In the genomic region with DNA sequence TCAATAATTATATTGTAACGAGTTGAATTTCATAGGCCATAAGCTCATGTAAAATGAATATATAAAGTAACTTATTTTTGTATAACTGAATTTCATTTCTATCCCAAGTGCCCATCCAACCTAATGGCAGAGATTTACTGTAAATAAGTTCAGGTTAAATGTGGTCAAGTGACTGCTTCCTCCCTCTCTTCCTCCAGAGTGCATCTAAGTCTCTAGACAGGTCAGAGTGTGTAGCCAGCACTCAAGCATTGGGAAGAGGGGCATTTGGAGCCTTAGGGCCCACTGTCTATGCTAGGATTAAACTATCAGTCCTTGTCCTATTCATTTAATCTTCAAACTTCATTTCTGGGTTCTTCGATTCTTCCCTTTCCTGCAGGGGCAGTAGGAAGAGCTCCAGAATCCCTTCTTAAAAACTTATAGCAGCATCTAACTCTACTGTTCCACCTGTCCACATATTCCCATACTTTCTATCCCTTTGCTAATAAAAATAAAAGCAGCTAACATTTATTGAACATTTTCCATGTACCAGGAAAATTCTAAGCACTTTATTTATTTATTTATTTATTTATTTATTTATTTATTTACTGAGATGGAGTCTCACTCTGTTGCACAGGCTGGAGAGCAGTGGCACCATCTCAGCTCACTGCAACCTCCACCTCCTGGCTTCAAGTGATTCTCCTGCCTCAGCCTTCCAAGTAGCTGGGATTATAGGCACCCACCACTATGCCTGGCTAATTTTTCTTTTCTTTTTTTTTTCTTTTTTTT, we compare ENCODE assay signal across 1 cellular context.
TF ChIP-seq lines count a peak whose summit lies in the region.

No MANE protein-coding gene starts in this region.

TF ChIP-seq in HEK293, 187 proteins besides CTCF, POLR2A, EP300 and RAD21 (continued from another document and continues in another):
- TF ChIP-seq PRDM2 (tag by site-specific recombination; IDR thresholded peaks at IDR 0.05; ENCODE audit: borderline replicate concordance): no peak
- no peak for TF ChIP-seq ZNF530 (tag by site-specific recombination; IDR thresholded peaks at IDR 0.05; ENCODE audit: low read depth)
- TF ChIP-seq ZNF274 (IDR thresholded peaks at IDR 0.05; ENCODE audit: low read length): no peak
- TF ChIP-seq ZNF274 (tag by site-specific recombination; IDR thresholded peaks at IDR 0.05; ENCODE audit: borderline replicate concordance): no peak
- no peak for TF ChIP-seq ZSCAN23 (tag by site-specific recombination; IDR thresholded peaks at IDR 0.05)
- TF ChIP-seq ZNF302 (tag by site-specific recombination; IDR thresholded peaks at IDR 0.05; ENCODE audit: low read depth): no peak
- TF ChIP-seq ZNF629 (tag by site-specific recombination; IDR thresholded peaks at IDR 0.05): peak; percentile 28; the same call in 1 of the 2 replicates
- TF ChIP-seq ZFP41 (tag by site-specific recombination; IDR thresholded peaks at IDR 0.05; ENCODE audit: borderline replicate concordance): no peak
- TF ChIP-seq ZNF558 (tag by site-specific recombination; IDR thresholded peaks at IDR 0.05): 0 out of 2 replicates have a peak, but pooled peaks have one; percentile 22
- TF ChIP-seq GLI2 (tag by site-specific recombination; IDR thresholded peaks at IDR 0.05; ENCODE audit: borderline replicate concordance, low read depth): peak; percentile 22; the same call in 1 of the 2 replicates
- TF ChIP-seq ZNF280D (tag by site-specific recombination; IDR thresholded peaks at IDR 0.05): no peak
- TF ChIP-seq ZNF518A (tag by site-specific recombination; conservative IDR thresholded peaks at IDR 0.05; ENCODE audit: low read depth): peak; percentile 78
- TF ChIP-seq ZNF792 (tag by site-specific recombination; IDR thresholded peaks at IDR 0.05): no peak
- no peak for TF ChIP-seq ZNF157 (tag by site-specific recombination; IDR thresholded peaks at IDR 0.05)
- no peak for TF ChIP-seq ZBTB1 (tag by site-specific recombination; IDR thresholded peaks at IDR 0.05)
- TF ChIP-seq, protein P1, sequence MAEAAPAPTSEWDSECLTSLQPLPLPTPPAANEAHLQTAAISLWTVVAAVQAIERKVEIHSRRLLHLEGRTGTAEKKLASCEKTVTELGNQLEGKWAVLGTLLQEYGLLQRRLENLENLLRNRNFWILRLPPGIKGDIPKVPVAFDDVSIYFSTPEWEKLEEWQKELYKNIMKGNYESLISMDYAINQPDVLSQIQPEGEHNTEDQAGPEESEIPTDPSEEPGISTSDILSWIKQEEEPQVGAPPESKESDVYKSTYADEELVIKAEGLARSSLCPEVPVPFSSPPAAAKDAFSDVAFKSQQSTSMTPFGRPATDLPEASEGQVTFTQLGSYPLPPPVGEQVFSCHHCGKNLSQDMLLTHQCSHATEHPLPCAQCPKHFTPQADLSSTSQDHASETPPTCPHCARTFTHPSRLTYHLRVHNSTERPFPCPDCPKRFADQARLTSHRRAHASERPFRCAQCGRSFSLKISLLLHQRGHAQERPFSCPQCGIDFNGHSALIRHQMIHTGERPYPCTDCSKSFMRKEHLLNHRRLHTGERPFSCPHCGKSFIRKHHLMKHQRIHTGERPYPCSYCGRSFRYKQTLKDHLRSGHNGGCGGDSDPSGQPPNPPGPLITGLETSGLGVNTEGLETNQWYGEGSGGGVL (tag by site-specific recombination; IDR thresholded peaks at IDR 0.05): no peak
- TF ChIP-seq ZNF394 (tag by site-specific recombination; IDR thresholded peaks at IDR 0.05; ENCODE audit: borderline replicate concordance): peak; percentile 81
- no peak for TF ChIP-seq ZSCAN16 (tag by site-specific recombination; IDR thresholded peaks at IDR 0.05)
- no peak for TF ChIP-seq ZNF777 (tag by site-specific recombination; IDR thresholded peaks at IDR 0.05; ENCODE audit: borderline replicate concordance)
- TF ChIP-seq, protein P2, sequence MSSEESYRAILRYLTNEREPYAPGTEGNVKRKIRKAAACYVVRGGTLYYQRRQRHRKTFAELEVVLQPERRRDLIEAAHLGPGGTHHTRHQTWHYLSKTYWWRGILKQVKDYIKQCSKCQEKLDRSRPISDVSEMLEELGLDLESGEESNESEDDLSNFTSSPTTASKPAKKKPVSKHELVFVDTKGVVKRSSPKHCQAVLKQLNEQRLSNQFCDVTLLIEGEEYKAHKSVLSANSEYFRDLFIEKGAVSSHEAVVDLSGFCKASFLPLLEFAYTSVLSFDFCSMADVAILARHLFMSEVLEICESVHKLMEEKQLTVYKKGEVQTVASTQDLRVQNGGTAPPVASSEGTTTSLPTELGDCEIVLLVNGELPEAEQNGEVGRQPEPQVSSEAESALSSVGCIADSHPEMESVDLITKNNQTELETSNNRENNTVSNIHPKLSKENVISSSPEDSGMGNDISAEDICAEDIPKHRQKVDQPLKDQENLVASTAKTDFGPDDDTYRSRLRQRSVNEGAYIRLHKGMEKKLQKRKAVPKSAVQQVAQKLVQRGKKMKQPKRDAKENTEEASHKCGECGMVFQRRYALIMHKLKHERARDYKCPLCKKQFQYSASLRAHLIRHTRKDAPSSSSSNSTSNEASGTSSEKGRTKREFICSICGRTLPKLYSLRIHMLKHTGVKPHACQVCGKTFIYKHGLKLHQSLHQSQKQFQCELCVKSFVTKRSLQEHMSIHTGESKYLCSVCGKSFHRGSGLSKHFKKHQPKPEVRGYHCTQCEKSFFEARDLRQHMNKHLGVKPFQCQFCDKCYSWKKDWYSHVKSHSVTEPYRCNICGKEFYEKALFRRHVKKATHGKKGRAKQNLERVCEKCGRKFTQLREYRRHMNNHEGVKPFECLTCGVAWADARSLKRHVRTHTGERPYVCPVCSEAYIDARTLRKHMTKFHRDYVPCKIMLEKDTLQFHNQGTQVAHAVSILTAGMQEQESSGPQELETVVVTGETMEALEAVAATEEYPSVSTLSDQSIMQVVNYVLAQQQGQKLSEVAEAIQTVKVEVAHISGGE (tag by site-specific recombination; conservative IDR thresholded peaks at IDR 0.05; ENCODE audit: low read depth): peak; percentile 47; the same call in 1 of the 2 replicates
- 0 out of 2 replicates have a peak, but pooled peaks have one; percentile 38 for TF ChIP-seq ZNF19 (tag by site-specific recombination; IDR thresholded peaks at IDR 0.05; ENCODE audit: low read depth)
- TF ChIP-seq ZNF514 (tag by site-specific recombination; IDR thresholded peaks at IDR 0.05): no peak
- TF ChIP-seq, protein P3, sequence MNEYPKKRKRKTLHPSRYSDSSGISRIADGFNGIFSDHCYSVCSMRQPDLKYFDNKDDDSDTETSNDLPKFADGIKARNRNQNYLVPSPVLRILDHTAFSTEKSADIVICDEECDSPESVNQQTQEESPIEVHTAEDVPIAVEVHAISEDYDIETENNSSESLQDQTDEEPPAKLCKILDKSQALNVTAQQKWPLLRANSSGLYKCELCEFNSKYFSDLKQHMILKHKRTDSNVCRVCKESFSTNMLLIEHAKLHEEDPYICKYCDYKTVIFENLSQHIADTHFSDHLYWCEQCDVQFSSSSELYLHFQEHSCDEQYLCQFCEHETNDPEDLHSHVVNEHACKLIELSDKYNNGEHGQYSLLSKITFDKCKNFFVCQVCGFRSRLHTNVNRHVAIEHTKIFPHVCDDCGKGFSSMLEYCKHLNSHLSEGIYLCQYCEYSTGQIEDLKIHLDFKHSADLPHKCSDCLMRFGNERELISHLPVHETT (tag by site-specific recombination; IDR thresholded peaks at IDR 0.05): no peak
- TF ChIP-seq ZNF776 (tag by site-specific recombination; IDR thresholded peaks at IDR 0.05; ENCODE audit: borderline replicate concordance): no peak
- peak; percentile 68; the same call in 1 of the 2 replicates for TF ChIP-seq ZNF140 (tag by site-specific recombination; IDR thresholded peaks at IDR 0.05)
- TF ChIP-seq RBAK (tag by site-specific recombination; IDR thresholded peaks at IDR 0.05): no peak
